1 cellular context compared by ENCODE assay signal in the genomic region with DNA sequence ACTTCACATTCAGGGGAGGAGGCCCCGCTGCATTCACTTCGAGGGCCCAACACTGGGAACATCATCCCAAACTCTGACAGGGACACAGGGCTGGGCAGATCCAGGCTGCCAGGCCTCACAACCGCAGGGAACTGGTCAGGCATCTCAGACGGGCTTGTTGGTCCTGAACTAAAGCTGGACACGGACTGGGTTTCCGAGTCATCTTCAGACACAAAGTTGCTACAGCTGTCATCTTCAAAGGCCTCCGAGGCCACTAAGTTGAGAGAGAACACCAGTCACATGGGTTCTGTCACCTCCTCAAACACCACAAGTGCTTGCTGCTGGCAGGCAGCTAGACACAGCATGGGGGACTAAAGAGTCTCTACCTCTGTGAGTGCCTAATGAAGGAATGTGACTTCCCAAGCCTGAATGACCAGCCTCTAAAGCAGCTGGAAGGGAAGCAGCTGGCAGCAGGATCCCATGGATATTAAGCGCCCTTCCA.
TF ChIP-seq lines count a peak whose summit lies in the region.

No MANE protein-coding gene starts in this region.

TF ChIP-seq in endothelial cell of umbilical vein, 7 proteins besides CTCF, POLR2A, EP300 and RAD21:
- TF ChIP-seq JUN (IDR thresholded peaks at IDR 0.05; ENCODE audit: borderline replicate concordance, insufficient read depth, insufficient read length, low read depth) (no peak), POLR2AphosphoS5 (IDR thresholded peaks at IDR 0.05; ENCODE audit: insufficient read depth, low read depth, low read length) (no peak), GATA2 (IDR thresholded peaks at IDR 0.05; ENCODE audit: insufficient read depth, insufficient read length, low read depth, low read length) (no peak)
- TF ChIP-seq, protein P1, sequence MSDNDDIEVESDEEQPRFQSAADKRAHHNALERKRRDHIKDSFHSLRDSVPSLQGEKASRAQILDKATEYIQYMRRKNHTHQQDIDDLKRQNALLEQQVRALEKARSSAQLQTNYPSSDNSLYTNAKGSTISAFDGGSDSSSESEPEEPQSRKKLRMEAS (IDR thresholded peaks at IDR 0.05; ENCODE audit: insufficient read depth, insufficient read length), result no peak
TF ChIP-seq in endothelial cell of umbilical vein: peak in this region for 0.
